ENCODE assay signal across 8 cellular contexts in the genomic region with DNA sequence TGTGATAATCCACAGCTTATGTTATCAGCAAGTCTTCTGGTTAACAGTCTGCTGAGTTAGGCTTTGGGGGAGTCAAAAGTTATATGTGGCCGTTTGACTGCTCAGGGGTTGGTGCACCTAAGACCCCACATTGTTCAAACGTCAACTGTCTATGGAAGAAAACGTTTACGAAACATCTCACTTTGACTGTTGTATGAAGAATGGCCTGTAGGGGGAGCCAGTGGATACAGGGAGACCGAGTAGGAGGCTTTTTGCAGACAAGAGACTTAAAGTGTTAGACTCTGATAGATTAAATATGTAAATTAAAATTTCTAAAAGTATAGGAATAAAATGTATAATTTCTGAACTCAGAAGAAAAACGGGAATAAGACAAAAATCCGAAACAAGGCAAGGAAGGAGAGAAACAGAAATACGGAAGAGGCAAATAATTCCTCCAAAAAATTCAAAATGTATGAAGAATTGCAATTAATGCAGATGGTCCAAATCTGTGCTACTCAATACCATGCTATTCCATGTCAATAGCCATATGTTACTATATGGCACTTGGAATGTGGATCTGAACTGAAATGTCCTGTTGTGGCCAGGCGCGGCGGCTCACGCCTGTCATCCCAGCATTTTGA. TPM values are rescaled to one million over a fixed set of nuclear protein-coding genes. Genes with fewer than 3 reads are reported as not detected.
DNase-seq lines count a peak whose midpoint lies in the region; ATAC-seq, FAIRE-seq and TF ChIP-seq lines count a peak whose summit lies in the region.

No MANE protein-coding gene starts in this region.

- no peak overlapping the region for H3K27ac ChIP-seq in AG04450 (ENCODE audit: low read depth, low read length)
- no peak overlapping the region for H3K27ac ChIP-seq in GM23248
- H3K27ac ChIP-seq in HepG2 (ENCODE audit: extremely low read length, insufficient read depth, low read length): no peak overlapping the region

- H3K4me3 Mint-ChIP-seq in chondrocyte (ENCODE audit: unreplicated experiment): no peak overlapping the region

- peaks cover 8% of the 10 kb centered on the region for H3K4me1 Mint-ChIP-seq in chondrocyte (ENCODE audit: low read depth)

- no peak for TF ChIP-seq RAD21 in HepG2 (CRISPR knock-in tag; IDR thresholded peaks at IDR 0.05)

- H3K9ac ChIP-seq in GM23248: no peak overlapping the region
- no peak overlapping the region for H3K9ac ChIP-seq in HepG2 (ENCODE audit: insufficient read depth, low read depth, low read length)

- H4K20me1 ChIP-seq in GM23248 (ENCODE audit: insufficient read depth): no peaks in the 10 kb centered on the region
- no peaks in the 10 kb centered on the region for H4K20me1 ChIP-seq in HepG2 (ENCODE audit: insufficient read depth, low read length)

- 42% methylated on average over 12 of the region's 12 CpGs for WGBS in GM23248 (ENCODE audit: low coverage in 1 of 2, low lambda C conversion rate in 2 of 2, missing lambda C conversion rate in 2 of 2), 2 experiments
- 41% methylated on average over 12 of the region's 12 CpGs for WGBS in HepG2 (ENCODE audit: low lambda C conversion rate)

- H3K27ac Mint-ChIP-seq in chondrocyte (ENCODE audit: unreplicated experiment): peak overlapping the region; percentile 17

- BruUV-seq in HepG2 (replicated peaks; lab: Mats Ljungman, UMichigan): no TSS peak

- no peak for TF ChIP-seq EP300 in HepG2 (IDR thresholded peaks at IDR 0.05; ENCODE audit: low read depth in 2 of 2, low read length in 2 of 2)
- no peak for TF ChIP-seq EP300 in HepG2 (CRISPR knock-in tag; IDR thresholded peaks at IDR 0.05; ENCODE audit: borderline replicate concordance)

- TF ChIP-seq CTCF in AG04450 (IDR thresholded peaks at IDR 0.05; ENCODE audit: low read depth, low read length): peak; percentile 85
- peak; percentile 95 for TF ChIP-seq CTCF in chondrocyte (IDR thresholded peaks at IDR 0.05)
- peak; percentile 72 for TF ChIP-seq CTCF in HepG2 (CRISPR knock-in tag; IDR thresholded peaks at IDR 0.05)

- H3K4me1 ChIP-seq in GM23248 (ENCODE audit: insufficient read depth) (no peaks in the 10 kb centered on the region), HepG2 (ENCODE audit: insufficient read depth, low read length) (no peaks in the 10 kb centered on the region)

- peak; percentile 74 for FAIRE-seq in HepG2 (lab: Jason Lieb, UNC)

- 0 out of 2 replicates have a peak, but pooled peaks cover 3% of the 10 kb centered on the region for H3F3A ChIP-seq in GM23248 (ENCODE audit: insufficient read depth)

- DNase-seq in AG04450 (ENCODE audit: low read depth, low spot score) (no peak), GM23248 (peak; percentile 75), NCI-H345 treated with DMSO at 0.1 percent for 48 hours (lab: John Stamatoyannopoulos, UW; ENCODE audit: unreplicated experiment) (peak; percentile 4), chondrocyte (ENCODE audit: low spot score) (no peak), HepG2 (ENCODE audit: low spot score) (peak; percentile 66)
- DNase-seq in activated CD4-positive, CD25-positive, alpha-beta regulatory T cell treated with anti-CD3 and anti-CD28 coated beads, Interleukin-2, amount 50 U/mL, for 72 hours: peak; percentile 73
- DNase-seq in stimulated activated CD4-positive, alpha-beta T cell treated with anti-CD3 and anti-CD28 coated beads, TNF-alpha, amount 100 ng/mL, for 24 hours (ENCODE audit: low read depth in 3 of 3): peak; percentile 57 to 88 (median 75)

- H3K79me2 ChIP-seq in GM23248 (ENCODE audit: insufficient read depth): no peaks in the 10 kb centered on the region
- no peaks in the 10 kb centered on the region for H3K79me2 ChIP-seq in HepG2 (ENCODE audit: insufficient read depth, low read length)

- peaks cover 4% of the 10 kb centered on the region for H3K27me3 Mint-ChIP-seq in chondrocyte (ENCODE audit: low read depth)

- H2AFZ ChIP-seq in GM23248: no peak overlapping the region
- no peak overlapping the region for H2AFZ ChIP-seq in HepG2 (ENCODE audit: low read length)

- H3K27me3 ChIP-seq in AG04450 (ENCODE audit: control insufficient read depth, insufficient read depth, low read length) (no peaks in the 10 kb centered on the region), GM23248 (replicated peaks; ENCODE audit: insufficient read depth) (no peaks in the 10 kb centered on the region; the same call in 1 of the 2 replicates), HepG2 (ENCODE audit: control insufficient read depth in 1 of 2, insufficient read depth in 2 of 2, low read length in 2 of 2) (no peaks in the 10 kb centered on the region; a peak in 1 of 5 replicates)

- H3K4me3 ChIP-seq in AG04450 (ENCODE audit: low read depth, low read length): no peak overlapping the region
- H3K4me3 ChIP-seq in GM23248: no peak overlapping the region
- no peak overlapping the region for H3K4me3 ChIP-seq in HepG2 (replicated peaks in 1 of 3; ENCODE audit: insufficient read depth in 1 of 3, low read depth in 2 of 3, low read length in 3 of 3)

- no peaks in the 10 kb centered on the region for H3K9me2 ChIP-seq in GM23248 (ENCODE audit: insufficient read depth)

- CTCF ChIA-PET in AG04450 (lab: Charles Lee) (interaction anchor here (0.6 to 4.6 kb wide), 11 partner anchors 11 to 231 kb away, joined by 3 to 57 read pairs (median 4); a partner anchor contains a TSS), HepG2 (lab: Yijun Ruan, JAX; ENCODE audit: low intra/inter-chr PET ratio, low total read pairs) (interaction anchor here (0.7 to 3.1 kb wide), 6 partner anchors 114 to 232 kb away, joined by 3 to 24 read pairs (median 4); a partner anchor contains a TSS)

- POLR2A ChIA-PET in AG04450 (lab: Yijun Ruan, JAX): no interaction called here
- POLR2A ChIA-PET in HepG2 (lab: Yijun Ruan, JAX): no interaction called here

- no peak for TF ChIP-seq POLR2A in HepG2 (IDR thresholded peaks at IDR 0.05; ENCODE audit: insufficient read depth in 1 of 2, low read depth in 2 of 2, low read length in 2 of 2)

- H3K9me3 ChIP-seq in AG04450 (ENCODE audit: control insufficient read depth, insufficient read depth, low read length) (no peaks in the 10 kb centered on the region), GM23248 (ENCODE audit: low read depth) (no peaks in the 10 kb centered on the region), HepG2 (ENCODE audit: low read length) (no peaks in the 10 kb centered on the region)

- no peaks in the 10 kb centered on the region for H3K36me3 Mint-ChIP-seq in chondrocyte (ENCODE audit: low read depth)

- H3K4me2 ChIP-seq in GM23248 (ENCODE audit: unreplicated experiment): no peak overlapping the region
- no peak overlapping the region for H3K4me2 ChIP-seq in HepG2 (ENCODE audit: low read depth, low read length)

- H3K9me3 Mint-ChIP-seq in chondrocyte (ENCODE audit: low read depth): peaks cover 3% of the 10 kb centered on the region

- intact Hi-C loops in HepG2 (cut with micrococcal nuclease; ENCODE audit: unreplicated experiment): loop anchor here (2.0 kb wide), 2 partner anchors 115 to 231 kb away; no protein-coding TSS in a partner anchor

- H3K36me3 ChIP-seq in GM23248 (ENCODE audit: low read depth) (no peaks in the 10 kb centered on the region), HepG2 (replicated peaks in 1 of 2; ENCODE audit: control insufficient read depth in 1 of 2, insufficient read depth in 2 of 2, low read length in 2 of 2) (no peaks in the 10 kb centered on the region)

- in situ Hi-C loops in GM23248 (cut with MboI) (no loop called here), HepG2 (cut with HindIII; ENCODE audit: extremely low pct_ligation_motif_present, low pct_unique_long_range_greater_than_20kb) (loop anchor here (5.0 to 25.0 kb wide), 2 partner anchors 115 to 230 kb away; no protein-coding TSS in a partner anchor)

- ATAC-seq in HepG2: no peak; the same call in 2 of the 3 replicates
- ATAC-seq in GM19023 (IDR thresholded peaks at IDR 0.05; ENCODE audit: unreplicated experiment): no peak

RNA-seq across cellular contexts. Expression of a gene that starts 37.8 kb away (rescaled TPM):
- polyA plus RNA-seq in AG04450 (2011; rRNA removed) (not detected in 2 replicates), GM23248 (2016; fragmentation: Nextera tagmentation; extraction: Ambion mirVana) (not detected in 2 replicates), HepG2 (2011; rRNA removed) (9.1 and 10.0 TPM in 2 replicates)
- not detected in 2 replicates for polyA minus RNA-seq in AG04450 (2011; rRNA and poly(A)+ RNA removed)
- total RNA-seq in GM23248 (2014; rRNA removed; shearing (Covaris generic)): not detected in 2 replicates
- total RNA-seq in chondrocyte (not detected in 3 replicates), HepG2 (2016; rRNA removed; fragmentation: Illumina TruSeq; extraction: Trizol) (0.17 and 0.49 TPM in 2 replicates)
- total RNA-seq in HepG2 (2016; cell fraction: cytosol; rRNA removed; fragmentation: Illumina TruSeq; extraction: Trizol; ENCODE audit: low read depth): 0.09 and 0.10 TPM in 2 replicates
- total RNA-seq in HepG2 (2016; cell fraction: insoluble cytoplasmic fraction; rRNA removed; fragmentation: Illumina TruSeq; extraction: Trizol): 0.10 and 0.69 TPM in 2 replicates
- total RNA-seq in HepG2 (2016; cell fraction: membrane; rRNA removed; fragmentation: Illumina TruSeq; extraction: Trizol): 0.10 and 0.15 TPM in 2 replicates
- total RNA-seq in HepG2 (2016; cell fraction: nucleus; rRNA removed; fragmentation: Illumina TruSeq; extraction: Trizol): 0.88 and 1.2 TPM in 2 replicates
- polyA plus RNA-seq in HepG2 (2011; cell fraction: cytosol; rRNA removed): 1.9 and 2.2 TPM in 2 replicates
- 37.9 and 38.9 TPM in 2 replicates for polyA plus RNA-seq in HepG2 (2011; cell fraction: nucleus; rRNA removed)
- 1.7 and 3.2 TPM in 2 replicates for polyA plus RNA-seq in HepG2 (2012)
- 0.03 and 0.10 TPM in 2 replicates for polyA plus RNA-seq in HepG2 (2016; cell fraction: cytosol; fragmentation: Illumina TruSeq; extraction: Trizol; ENCODE audit: low read depth)
- 0.17 TPM in 2 replicates for polyA plus RNA-seq in HepG2 (2016; cell fraction: insoluble cytoplasmic fraction; fragmentation: Illumina TruSeq; extraction: Trizol; ENCODE audit: low read depth)
- polyA plus RNA-seq in HepG2 (2016; cell fraction: membrane; fragmentation: Illumina TruSeq; extraction: Trizol; ENCODE audit: low read depth): 0.11 and 0.23 TPM in 2 replicates
- 7.9 and 8.1 TPM in 2 replicates for polyA plus RNA-seq in HepG2 (2016; cell fraction: nucleus; fragmentation: Illumina TruSeq; extraction: Trizol; ENCODE audit: insufficient read depth, low read depth)
- polyA minus RNA-seq in HepG2 (2011; rRNA and poly(A)+ RNA removed; ENCODE audit: low replicate concordance): 0.68 and 5.9 TPM in 2 replicates
- polyA minus RNA-seq in HepG2 (2011; cell fraction: cytosol; rRNA and poly(A)+ RNA removed): 0.30 and 0.70 TPM in 2 replicates
- polyA minus RNA-seq in HepG2 (2011; cell fraction: nucleus; rRNA and poly(A)+ RNA removed): 10.8 and 14.2 TPM in 2 replicates

RNA-seq across cellular contexts. Expression of a gene that starts 41.2 kb away (rescaled TPM):
- polyA plus RNA-seq in AG04450 (2011; rRNA removed) (not detected in 2 replicates), GM23248 (2016; fragmentation: Nextera tagmentation; extraction: Ambion mirVana) (0.20 and 0.49 TPM in 2 replicates), HepG2 (2011; rRNA removed) (0.13 and 0.51 TPM in 2 replicates)
- not detected in 2 replicates for polyA minus RNA-seq in AG04450 (2011; rRNA and poly(A)+ RNA removed)
- total RNA-seq in GM23248 (2014; rRNA removed; shearing (Covaris generic)): not detected in 2 replicates
- total RNA-seq in chondrocyte (3.3 to 8.1 TPM (median 3.9 TPM) in 3 replicates), HepG2 (2016; rRNA removed; fragmentation: Illumina TruSeq; extraction: Trizol) (not detected in 2 replicates)
- total RNA-seq in HepG2 (2016; cell fraction: cytosol; rRNA removed; fragmentation: Illumina TruSeq; extraction: Trizol; ENCODE audit: low read depth): not detected in 2 replicates
- total RNA-seq in HepG2 (2016; cell fraction: insoluble cytoplasmic fraction; rRNA removed; fragmentation: Illumina TruSeq; extraction: Trizol): not detected in 2 replicates
- total RNA-seq in HepG2 (2016; cell fraction: membrane; rRNA removed; fragmentation: Illumina TruSeq; extraction: Trizol): not detected in 2 replicates
- total RNA-seq in HepG2 (2016; cell fraction: nucleus; rRNA removed; fragmentation: Illumina TruSeq; extraction: Trizol): not detected in 2 replicates
- 0.40 and 0.45 TPM in 2 replicates for polyA plus RNA-seq in HepG2 (2011; cell fraction: cytosol; rRNA removed)
- polyA plus RNA-seq in HepG2 (2011; cell fraction: nucleus; rRNA removed): 0.80 TPM in 2 replicates
- polyA plus RNA-seq in HepG2 (2012): 0.37 TPM in 1 of 2 replicates, not detected in the other
- not detected in 2 replicates for polyA plus RNA-seq in HepG2 (2016; cell fraction: cytosol; fragmentation: Illumina TruSeq; extraction: Trizol; ENCODE audit: low read depth)
- polyA plus RNA-seq in HepG2 (2016; cell fraction: insoluble cytoplasmic fraction; fragmentation: Illumina TruSeq; extraction: Trizol; ENCODE audit: low read depth): not detected in 2 replicates
- not detected in 2 replicates for polyA plus RNA-seq in HepG2 (2016; cell fraction: membrane; fragmentation: Illumina TruSeq; extraction: Trizol; ENCODE audit: low read depth)
- polyA plus RNA-seq in HepG2 (2016; cell fraction: nucleus; fragmentation: Illumina TruSeq; extraction: Trizol; ENCODE audit: insufficient read depth, low read depth): not detected in 2 replicates
- polyA minus RNA-seq in HepG2 (2011; rRNA and poly(A)+ RNA removed; ENCODE audit: low replicate concordance): 0.22 and 1.2 TPM in 2 replicates
- not detected in 2 replicates for polyA minus RNA-seq in HepG2 (2011; cell fraction: cytosol; rRNA and poly(A)+ RNA removed)
- not detected in 2 replicates for polyA minus RNA-seq in HepG2 (2011; cell fraction: nucleus; rRNA and poly(A)+ RNA removed)

Comparison
In these comparisons a context has a peak if more than half of its experiments do, and no peak if none do; other contexts are left out.
1. DNase-seq: peak in GM23248 (single experiment), NCI-H345 treated with DMSO at 0.1 percent for 48 hours (single experiment), activated CD4-positive, CD25-positive, alpha-beta regulatory T cell treated with anti-CD3 and anti-CD28 coated beads, Interleukin-2, amount 50 U/mL, for 72 hours (single experiment), HepG2 (single experiment) and stimulated activated CD4-positive, alpha-beta T cell treated with anti-CD3 and anti-CD28 coated beads, TNF-alpha, amount 100 ng/mL, for 24 hours (3 of 3); none in AG04450 (single experiment) and chondrocyte (single experiment).
2. Peak in every context shown above with its lines, with median percentiles within 50 percentile points of each other: CTCF ChIP-seq.